Comparison of ENCODE assay signal across 8 cellular contexts in the genomic region with DNA sequence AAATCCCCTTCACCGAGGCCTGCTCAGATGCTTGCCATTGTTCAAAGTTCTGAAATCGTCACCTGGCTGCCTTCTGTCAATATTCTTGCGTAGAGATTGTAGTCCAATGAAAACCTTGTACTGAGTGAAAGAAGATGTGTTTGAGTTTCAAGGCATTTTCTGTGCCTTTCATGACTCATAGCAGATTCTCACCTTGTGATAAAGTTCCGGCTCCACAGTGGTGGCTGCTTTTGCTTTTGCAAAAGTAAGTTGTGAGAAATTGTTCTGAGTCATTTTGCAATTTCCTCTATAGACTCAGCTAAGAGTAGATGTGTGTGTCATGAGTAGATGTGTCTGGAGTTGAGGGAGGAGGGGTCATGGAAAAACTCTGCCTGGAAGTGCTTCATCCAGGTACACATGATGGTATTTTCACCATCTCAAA. TPM values are rescaled to one million over a fixed set of nuclear protein-coding genes. Genes with fewer than 3 reads are reported as not detected.
A peak's percentile ranks its signal among the peaks of the same experiment; 100 is the strongest.
DNase-seq lines count a peak whose midpoint lies in the region; ATAC-seq and TF ChIP-seq lines count a peak whose summit lies in the region.

No MANE protein-coding gene starts in this region.

- H4K20me1 ChIP-seq in hepatocyte (ENCODE audit: insufficient read depth, poor library complexity, severe bottlenecking), result no peaks in the 10 kb centered on the region

- peaks cover 0 to 2% (median 0%) of the 10 kb centered on the region in 7 donors for H3K9me3 Mint-ChIP-seq in CD4-positive, CD25-positive, alpha-beta regulatory T cell
- H3K9me3 Mint-ChIP-seq in activated CD4-positive, alpha-beta memory T cell treated with anti-CD3 and anti-CD28 coated beads, Interleukin-2, amount 10 ng/mL, durations not matched to agents 7 days and 5 days, result no peaks in the 10 kb centered on the region
- H3K9me3 Mint-ChIP-seq in osteocyte (ENCODE audit: unreplicated experiment), result no peaks in the 10 kb centered on the region

- no peak overlapping the region for H3K27ac ChIP-seq in CD4-positive, CD25-positive, alpha-beta regulatory T cell (ENCODE audit: insufficient read depth, low read length, poor library complexity, severe bottlenecking)
- H3K27ac ChIP-seq in hepatocyte (peak overlapping the region; percentile 89), testis (no peak overlapping the region)

- H3K27me3 Mint-ChIP-seq in CD4-positive, CD25-positive, alpha-beta regulatory T cell, result peaks cover 5% of the 10 kb centered on the region
- H3K27me3 Mint-ChIP-seq in activated CD4-positive, alpha-beta memory T cell treated with anti-CD3 and anti-CD28 coated beads, Interleukin-2, amount 10 ng/mL, durations not matched to agents 7 days and 5 days, result no peaks in the 10 kb centered on the region
- no peaks in the 10 kb centered on the region for H3K27me3 Mint-ChIP-seq in osteocyte (ENCODE audit: unreplicated experiment)

- H3K79me2 ChIP-seq in hepatocyte, result no peaks in the 10 kb centered on the region

- no peaks in the 10 kb centered on the region for H3K9me2 ChIP-seq in hepatocyte (replicated peaks; ENCODE audit: insufficient read depth)

- POLR2A ChIA-PET in activated CD4-positive, alpha-beta memory T cell treated with anti-CD3 and anti-CD28 coated beads, Interleukin-2, amount 10 ng/mL, durations not matched to agents 7 days and 5 days (lab: Charles Lee), result interaction anchor here (1.0 to 1.9 kb wide), 5 partner anchors 11 to 70 kb away, joined by 3 to 7 read pairs (median 4); no protein-coding TSS in a partner anchor

- no peaks in the 10 kb centered on the region for H3K27me3 ChIP-seq in CD4-positive, CD25-positive, alpha-beta regulatory T cell (ENCODE audit: control insufficient read depth, insufficient read depth, low read length)
- H3K27me3 ChIP-seq in hepatocyte (no peaks in the 10 kb centered on the region), testis (no peaks in the 10 kb centered on the region)

- no peaks in the 10 kb centered on the region for H3K36me3 ChIP-seq in CD4-positive, CD25-positive, alpha-beta regulatory T cell (ENCODE audit: control insufficient read depth, insufficient read depth, low read length)
- H3K36me3 ChIP-seq in hepatocyte (replicated peaks; ENCODE audit: insufficient read depth, low read depth) (no peaks in the 10 kb centered on the region), testis (ENCODE audit: low read depth, missing control alignments) (no peaks in the 10 kb centered on the region)

- ATAC-seq in CD4-positive, CD25-positive, alpha-beta regulatory T cell (ENCODE audit: low read depth in 2 of 2), result peak; percentile 83 to 88
- ATAC-seq in GM19455 (IDR thresholded peaks at IDR 0.05; ENCODE audit: unreplicated experiment) (peak; percentile 95), HG03457 (IDR thresholded peaks at IDR 0.05; ENCODE audit: unreplicated experiment) (peak; percentile 94)

- peak overlapping the region; percentile 72 to 92 (median 83) for H3K27ac Mint-ChIP-seq in CD4-positive, CD25-positive, alpha-beta regulatory T cell
- H3K27ac Mint-ChIP-seq in activated CD4-positive, alpha-beta memory T cell treated with anti-CD3 and anti-CD28 coated beads, Interleukin-2, amount 10 ng/mL, durations not matched to agents 7 days and 5 days, result peak overlapping the region; percentile 85
- no peak overlapping the region for H3K27ac Mint-ChIP-seq in osteocyte (ENCODE audit: unreplicated experiment)

- CTCF ChIA-PET in activated CD4-positive, alpha-beta memory T cell treated with anti-CD3 and anti-CD28 coated beads, Interleukin-2, amount 10 ng/mL, durations not matched to agents 7 days and 5 days (lab: Charles Lee), result interaction anchor here (0.7 to 2.0 kb wide), 3 partner anchors 12 to 47 kb away, joined by 4 to 6 read pairs (median 6); no protein-coding TSS in a partner anchor

- 57% methylated on average over 4 of the region's 4 CpGs for WGBS in hepatocyte (ENCODE audit: low lambda C conversion rate, missing lambda C conversion rate)
- WGBS in testis, 2 donors, result 93 to 98% methylated on average over 4 of the region's 4 CpGs

- TF ChIP-seq CTCF in hepatocyte (IDR thresholded peaks at IDR 0.05; ENCODE audit: poor library complexity) (no peak), testis (IDR thresholded peaks at IDR 0.05) (no peak), osteocyte (IDR thresholded peaks at IDR 0.05) (no peak)

- H3K4me3 Mint-ChIP-seq in CD4-positive, CD25-positive, alpha-beta regulatory T cell, result peak overlapping the region in 3 of 4 donors; percentile 23 to 64 (median 24)
- H3K4me3 Mint-ChIP-seq in activated CD4-positive, alpha-beta memory T cell treated with anti-CD3 and anti-CD28 coated beads, Interleukin-2, amount 10 ng/mL, durations not matched to agents 7 days and 5 days, result peak overlapping the region; percentile 53
- no peak overlapping the region for H3K4me3 Mint-ChIP-seq in osteocyte (ENCODE audit: unreplicated experiment)

- H3K4me3 ChIP-seq in CD4-positive, CD25-positive, alpha-beta regulatory T cell (ENCODE audit: low read depth, low read length), result peak overlapping the region; percentile 33
- H3K4me3 ChIP-seq in hepatocyte (no peak overlapping the region), testis (no peak overlapping the region)

- no peak for TF ChIP-seq POLR2A in testis (IDR thresholded peaks at IDR 0.05)

- intact Hi-C loops in testis (cut with DNase I; ENCODE audit: low total_unique reads), result no loop called here

- H3K9me3 ChIP-seq in CD4-positive, CD25-positive, alpha-beta regulatory T cell (ENCODE audit: control insufficient read depth in 2 of 2, low read length in 2 of 2), result no peaks in the 10 kb centered on the region
- no peaks in the 10 kb centered on the region for H3K9me3 ChIP-seq in hepatocyte (ENCODE audit: low read depth)
- no peaks in the 10 kb centered on the region for H3K9me3 ChIP-seq in testis

- peaks cover 8 to 14% (median 11%) of the 10 kb centered on the region in 4 donors for H3K4me1 Mint-ChIP-seq in CD4-positive, CD25-positive, alpha-beta regulatory T cell
- peaks cover 22% of the 10 kb centered on the region for H3K4me1 Mint-ChIP-seq in activated CD4-positive, alpha-beta memory T cell treated with anti-CD3 and anti-CD28 coated beads, Interleukin-2, amount 10 ng/mL, durations not matched to agents 7 days and 5 days
- H3K4me1 Mint-ChIP-seq in osteocyte (ENCODE audit: unreplicated experiment), result peaks cover 21% of the 10 kb centered on the region

- peak overlapping the region; percentile 53 for H3K4me2 ChIP-seq in hepatocyte

- H3K4me1 ChIP-seq in CD4-positive, CD25-positive, alpha-beta regulatory T cell (ENCODE audit: control insufficient read depth, insufficient read depth, low read length, poor library complexity, severe bottlenecking), result peaks cover 7% of the 10 kb centered on the region
- peaks cover 8% of the 10 kb centered on the region for H3K4me1 ChIP-seq in hepatocyte (ENCODE audit: insufficient read depth)
- no peaks in the 10 kb centered on the region for H3K4me1 ChIP-seq in testis

- DNase-seq in CD4-positive, CD25-positive, alpha-beta regulatory T cell, result peak in 2 of 3 donors; percentile 26 to 87
- peak; percentile 70 for DNase-seq in activated CD4-positive, alpha-beta memory T cell treated with anti-CD3 and anti-CD28 coated beads, Interleukin-2, amount 10 ng/mL, durations not matched to agents 7 days and 5 days
- DNase-seq in hepatocyte (ENCODE audit: low spot score) (peak; percentile 82), testis (no peak), osteocyte (ENCODE audit: extremely low spot score, unreplicated experiment) (no peak), NCI-H524 treated with DMSO at 0.1 percent for 48 hours (lab: John Stamatoyannopoulos, UW) (no peak)

- H2AFZ ChIP-seq in hepatocyte, result no peak overlapping the region

- H3K36me3 Mint-ChIP-seq in CD4-positive, CD25-positive, alpha-beta regulatory T cell, result no peaks in the 10 kb centered on the region
- H3K36me3 Mint-ChIP-seq in activated CD4-positive, alpha-beta memory T cell treated with anti-CD3 and anti-CD28 coated beads, Interleukin-2, amount 10 ng/mL, durations not matched to agents 7 days and 5 days (ENCODE audit: low read depth), result no peaks in the 10 kb centered on the region
- peaks cover 1% of the 10 kb centered on the region for H3K36me3 Mint-ChIP-seq in osteocyte (ENCODE audit: unreplicated experiment)

RNA-seq across cellular contexts. Expression of gene CLDN20, which starts 39.8 kb away (rescaled TPM):
- not detected for total RNA-seq in CD4-positive, CD25-positive, alpha-beta regulatory T cell
- not detected for polyA plus RNA-seq in CD4-positive, CD25-positive, alpha-beta regulatory T cell
- total RNA-seq in activated CD4-positive, alpha-beta memory T cell treated with anti-CD3 and anti-CD28 coated beads, Interleukin-2, amount 10 ng/mL, durations not matched to agents 7 days and 5 days, result not detected
- not detected in 2 replicates for total RNA-seq in hepatocyte
- polyA plus RNA-seq in hepatocyte, result 0.38 and 0.56 TPM in 2 replicates
- total RNA-seq in testis, result not detected
- polyA plus RNA-seq in testis (ENCODE audit: insufficient read depth, low read depth, low replicate concordance), result 0.26 TPM
- total RNA-seq in osteocyte, result not detected in 2 replicates

Comparison
In these comparisons a context has a peak if more than half of its experiments do, and no peak if none do; other contexts are left out.
1. DNase-seq: peak in CD4-positive, CD25-positive, alpha-beta regulatory T cell (2 of 3), activated CD4-positive, alpha-beta memory T cell treated with anti-CD3 and anti-CD28 coated beads, Interleukin-2, amount 10 ng/mL, durations not matched to agents 7 days and 5 days (single experiment) and hepatocyte (single experiment); none in testis (single experiment), osteocyte (single experiment) and NCI-H524 treated with DMSO at 0.1 percent for 48 hours (single experiment).
2. Peak in every context shown above with its lines, with median percentiles within 50 percentile points of each other: ATAC-seq.